ENCODE assay signal across 22 cellular contexts in the genomic region with DNA sequence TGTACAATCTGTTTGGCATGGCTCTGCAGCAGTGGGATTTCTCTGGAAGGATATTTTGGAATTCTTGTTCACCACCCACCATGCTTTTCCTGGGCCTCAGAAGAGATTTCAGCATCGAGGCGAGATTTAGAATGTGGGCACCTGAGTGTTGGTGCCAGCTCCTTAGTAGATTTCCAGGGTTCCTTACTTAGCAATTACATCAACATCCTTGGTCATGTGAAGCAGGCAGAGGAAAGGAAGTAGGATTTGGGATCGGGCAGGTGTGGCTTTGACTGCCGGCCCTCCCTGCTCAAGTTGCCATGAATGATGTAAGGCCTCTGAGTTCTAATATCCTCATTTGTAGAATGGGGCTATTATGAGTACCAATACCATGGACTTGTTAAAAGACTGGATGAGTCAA. TPM values are rescaled to one million over a fixed set of nuclear protein-coding genes. Genes with fewer than 3 reads are reported as not detected.
A peak's percentile ranks its signal among the peaks of the same experiment; 100 is the strongest.
DNase-seq lines count a peak whose midpoint lies in the region; ATAC-seq and TF ChIP-seq lines count a peak whose summit lies in the region.
"Had no signal": no experiment of that assay in that cellular context is flagged by ENCODE, and none has a peak within 500 bp of the region (broad histone marks: within the 10 kb centered on the region; RNA-seq: fewer than 3 reads in every experiment).

No MANE protein-coding gene starts in this region.

- no peak for TF ChIP-seq CTCF in nephron (IDR thresholded peaks at IDR 0.05; ENCODE audit: unreplicated experiment in 3 of 3)
- no peak for TF ChIP-seq CTCF in uterus (IDR thresholded peaks at IDR 0.05)

- peaks cover 5% of the 10 kb centered on the region for H3K27me3 Mint-ChIP-seq in nephron (ENCODE audit: low read depth)
- no peaks in the 10 kb centered on the region for H3K27me3 Mint-ChIP-seq in activated T-helper 17 cell treated with anti-CD3 and anti-CD28 coated beads, Interleukin-2, amount 50 U/mL, for 72 hours
- H3K27me3 Mint-ChIP-seq: B cell; CD4-positive, CD25-positive, alpha-beta regulatory T cell had no signal

- no peak overlapping the region for H3K4me3 ChIP-seq in uterus
- H3K4me3 ChIP-seq: BLaER1, GM12878, GM23338 had no signal

- peaks cover 15% of the 10 kb centered on the region for H3K4me1 Mint-ChIP-seq in nephron
- H3K4me1 Mint-ChIP-seq in activated T-helper 17 cell treated with anti-CD3 and anti-CD28 coated beads, Interleukin-2, amount 50 U/mL, for 72 hours, result no peaks in the 10 kb centered on the region
- H3K4me1 Mint-ChIP-seq: B cell; CD4-positive, CD25-positive, alpha-beta regulatory T cell had no signal

- H3K27ac ChIP-seq in uterus, result no peak overlapping the region
- H3K27ac ChIP-seq: 22Rv1, BLaER1, C4-2B had no signal

- no peak for ATAC-seq in activated T-helper 17 cell treated with anti-CD3 and anti-CD28 coated beads, Interleukin-2, amount 50 U/mL, for 72 hours (replicated peaks)
- ATAC-seq: CD8-positive, alpha-beta T cell; GM12878; GM23338; HCT116 had no signal

- no peak for TF ChIP-seq POLR2A in uterus (IDR thresholded peaks at IDR 0.05)

- DNase-seq in NCI-H748 (lab: John Stamatoyannopoulos, UW; ENCODE audit: unreplicated experiment), result peak; percentile 34
- DNase-seq in NCI-H748 treated with DMSO at 0.1 percent for 48 hours (lab: John Stamatoyannopoulos, UW), result no peak
- peak; percentile 58 for DNase-seq in middle frontal gyrus (ENCODE audit: extremely low spot score, low spot score)
- no peak for DNase-seq in activated CD4-positive, alpha-beta T cell treated with anti-CD3 and anti-CD28 coated beads, Interleukin-2, amount 50 U/mL, for 4 hours
- DNase-seq in uterus, result no peak
- DNase-seq: Caco-2; CD4-positive, CD25-positive, alpha-beta regulatory T cell; CD8-positive, alpha-beta T cell; DMS79; EL; GDM1; H9 had no signal

- H3K36me3 Mint-ChIP-seq in nephron (ENCODE audit: low read depth), result no peaks in the 10 kb centered on the region
- H3K36me3 Mint-ChIP-seq in activated T-helper 17 cell treated with anti-CD3 and anti-CD28 coated beads, Interleukin-2, amount 50 U/mL, for 72 hours (ENCODE audit: low read depth), result no peaks in the 10 kb centered on the region
- H3K36me3 Mint-ChIP-seq: CD4-positive, CD25-positive, alpha-beta regulatory T cell; CD8-positive, alpha-beta T cell had no signal

- no peaks in the 10 kb centered on the region for H3K27me3 ChIP-seq in uterus
- H3K27me3 ChIP-seq: BLaER1 had no signal

- no peaks in the 10 kb centered on the region for H3K9me3 ChIP-seq in uterus
- H3K9me3 ChIP-seq: BLaER1, Caco-2 had no signal

- no peaks in the 10 kb centered on the region for H3K4me1 ChIP-seq in uterus
- H3K4me1 ChIP-seq: Caco-2 had no signal

- no peak overlapping the region for H3K4me3 Mint-ChIP-seq in nephron
- H3K4me3 Mint-ChIP-seq in activated T-helper 17 cell treated with anti-CD3 and anti-CD28 coated beads, Interleukin-2, amount 50 U/mL, for 72 hours, result no peak overlapping the region
- H3K4me3 Mint-ChIP-seq: B cell; CD4-positive, CD25-positive, alpha-beta regulatory T cell; CD8-positive, alpha-beta T cell; GM23338; H9 had no signal

- intact Hi-C loops in uterus (cut with DNase I; ENCODE audit: low total_unique reads), result no loop called here

- no peaks in the 10 kb centered on the region for H3K36me3 ChIP-seq in uterus
- H3K36me3 ChIP-seq: BLaER1 had no signal

- H3K27ac Mint-ChIP-seq in nephron, result peak overlapping the region in 2 of 3 experiments; percentile 5 to 22
- H3K27ac Mint-ChIP-seq in activated T-helper 17 cell treated with anti-CD3 and anti-CD28 coated beads, Interleukin-2, amount 50 U/mL, for 72 hours, result no peak overlapping the region
- H3K27ac Mint-ChIP-seq: B cell; CD4-positive, CD25-positive, alpha-beta regulatory T cell; CD8-positive, alpha-beta T cell; GM23338; H9 had no signal

- H3K9me3 Mint-ChIP-seq in nephron, result no peaks in the 10 kb centered on the region
- peaks cover 19% of the 10 kb centered on the region for H3K9me3 Mint-ChIP-seq in activated T-helper 17 cell treated with anti-CD3 and anti-CD28 coated beads, Interleukin-2, amount 50 U/mL, for 72 hours
- H3K9me3 Mint-ChIP-seq: H9 had no signal

RNA-seq across cellular contexts. Expression of a gene that starts 13.1 kb away (rescaled TPM):
- under 1 TPM in 1 of 4 donors, not detected in 3; 0.55 TPM for total RNA-seq in uterus
- not detected for total RNA-seq in activated T-helper 17 cell treated with anti-CD3 and anti-CD28 coated beads, Interleukin-2, amount 50 U/mL, for 72 hours
- total RNA-seq: B cell; CD4-positive, CD25-positive, alpha-beta regulatory T cell; CD8-positive, alpha-beta T cell; GM12878; H4 had no signal

Comparison
In these comparisons a context has a peak if more than half of its experiments do, and no peak if none do; other contexts are left out.
1. DNase-seq: peak in NCI-H748 (single experiment) and middle frontal gyrus (single experiment); none in NCI-H748 treated with DMSO at 0.1 percent for 48 hours (single experiment), activated CD4-positive, alpha-beta T cell treated with anti-CD3 and anti-CD28 coated beads, Interleukin-2, amount 50 U/mL, for 4 hours (0 of 2) and uterus (0 of 2).